Comparison of ENCODE assay signal across 7 cellular contexts in the genomic region with DNA sequence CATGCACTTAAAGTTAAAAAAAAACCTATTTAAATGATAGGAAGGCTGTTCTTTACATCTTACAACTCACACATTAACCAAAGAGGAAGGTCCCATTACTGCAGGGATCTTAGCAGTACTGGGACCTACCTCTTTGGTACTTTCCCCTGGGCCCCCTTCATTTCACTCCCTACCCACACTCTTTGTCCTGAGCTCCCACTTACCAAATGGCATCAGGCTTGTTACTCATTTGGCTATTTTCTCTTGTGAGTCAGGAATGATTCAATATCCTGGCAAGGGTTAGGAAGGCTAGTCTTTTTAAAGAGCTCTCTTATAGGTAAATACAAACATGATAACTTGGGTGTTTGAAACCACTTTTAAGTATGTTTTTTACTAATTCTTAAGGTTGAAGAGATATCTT.
DNase-seq lines count a peak whose midpoint lies in the region; ATAC-seq, FAIRE-seq and TF ChIP-seq lines count a peak whose summit lies in the region.

No MANE protein-coding gene starts in this region.

- intact Hi-C loops in mucosa of descending colon (cut with DNase I, micrococcal nuclease), result no loop called here

- no peak for TF ChIP-seq POLR2A in GM12891 (IDR thresholded peaks at IDR 0.05; ENCODE audit: low read depth, low read length)

- no peaks in the 10 kb centered on the region for H3K9me3 ChIP-seq in mucosa of descending colon

- DNase-seq in NCI-H460 (ENCODE audit: extremely low read depth, low read depth) (peak; percentile 91), dermis blood vessel endothelial cell (peak; percentile 86), mucosa of descending colon (no peak), GM12891 (ENCODE audit: insufficient read length, low spot score) (no peak)
- DNase-seq in stimulated activated CD4-positive, alpha-beta T cell treated with anti-CD3 and anti-CD28 coated beads, Interleukin-15, amount 100 ng/mL, for 48 hours (ENCODE audit: low read depth in 2 of 2), result peak; percentile 24 to 36

- no peak overlapping the region for H3K4me3 ChIP-seq in mucosa of descending colon

- no peaks in the 10 kb centered on the region for H3K4me1 ChIP-seq in mucosa of descending colon (ENCODE audit: low read depth)

- no peaks in the 10 kb centered on the region for H3K36me3 ChIP-seq in mucosa of descending colon (ENCODE audit: low read depth)

- no peak for TF ChIP-seq CTCF in mucosa of descending colon (IDR thresholded peaks at IDR 0.05)

- ATAC-seq in GM18870 (IDR thresholded peaks at IDR 0.05; ENCODE audit: unreplicated experiment) (peak; percentile 61), mucosa of descending colon (no peak), GM21360 (IDR thresholded peaks at IDR 0.05; ENCODE audit: unreplicated experiment) (no peak)

- FAIRE-seq in GM12891 (lab: Jason Lieb, UNC), result no peak

TF ChIP-seq in GM12891, 5 proteins besides CTCF, POLR2A, EP300 and RAD21:
- TF ChIP-seq PAX5 (IDR thresholded peaks at IDR 0.05; ENCODE audit: insufficient read depth, low read length, severe bottlenecking) (no peak), POLR2AphosphoS5 (IDR thresholded peaks at IDR 0.05; ENCODE audit: low read depth, low read length) (no peak), POU2F2 (IDR thresholded peaks at IDR 0.05; ENCODE audit: low read depth, low read length) (no peak), TAF1 (IDR thresholded peaks at IDR 0.05; ENCODE audit: low read depth, low read length) (no peak)

Comparison
In these comparisons a context has a peak if more than half of its experiments do, and no peak if none do; other contexts are left out.
1. DNase-seq: peak in NCI-H460 (single experiment), dermis blood vessel endothelial cell (single experiment) and stimulated activated CD4-positive, alpha-beta T cell treated with anti-CD3 and anti-CD28 coated beads, Interleukin-15, amount 100 ng/mL, for 48 hours (2 of 2); none in mucosa of descending colon (0 of 3) and GM12891 (single experiment).